ENCODE assay signal across 29 cellular contexts in the genomic region with DNA sequence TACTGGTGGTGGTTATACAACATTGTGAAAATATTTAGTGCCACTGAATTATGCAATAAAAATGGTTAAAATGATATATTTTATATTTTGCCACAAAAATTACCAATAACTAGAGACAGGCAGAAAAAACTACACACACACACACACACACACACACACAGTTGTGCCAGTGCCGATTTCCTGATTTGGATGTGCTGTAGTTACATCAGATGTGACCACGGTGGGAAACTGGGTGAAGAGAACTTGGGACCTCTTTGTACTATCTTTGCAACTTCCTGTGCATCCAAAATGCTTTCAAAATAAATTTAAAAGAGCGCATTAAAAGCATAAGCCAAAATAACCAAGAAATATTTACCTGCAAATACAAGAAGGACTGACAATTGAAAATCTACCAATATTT.
"Had no signal": no experiment of that assay in that cellular context is flagged by ENCODE, and none has a peak within 500 bp of the region (broad histone marks: within the 10 kb centered on the region; RNA-seq: fewer than 3 reads in every experiment).

No MANE protein-coding gene starts in this region.

- H3K4me1 ChIP-seq: colonic mucosa, esophagus muscularis mucosa, esophagus squamous epithelium, foreskin keratinocyte, gastrocnemius medialis, gastroesophageal sphincter, heart left ventricle, heart right ventricle had no signal

- H3K27ac Mint-ChIP-seq: dendritic cell treated with granulocyte-macrophage colony-stimulating factor and Interleukin-4, amounts not matched to agents 40 ng/mL and 50 ng/mL, for 4 days; effector memory CD8-positive, alpha-beta T cell; endodermal cell had no signal

- ATAC-seq: effector memory CD8-positive, alpha-beta T cell; esophagus mucosa; foreskin keratinocyte; gastrocnemius medialis; gastroesophageal sphincter; heart left ventricle; heart right ventricle had no signal

- H3K9me3 ChIP-seq: colonic mucosa, esophagus muscularis mucosa, esophagus squamous epithelium, gastrocnemius medialis, gastroesophageal sphincter, heart left ventricle, heart right ventricle had no signal

- H3K27me3 ChIP-seq: colonic mucosa, esophagus muscularis mucosa, esophagus squamous epithelium, foreskin keratinocyte, gastrocnemius medialis, gastroesophageal sphincter, heart left ventricle, heart right ventricle, hepatocyte had no signal

- H3K27me3 Mint-ChIP-seq: dendritic cell treated with granulocyte-macrophage colony-stimulating factor and Interleukin-4, amounts not matched to agents 40 ng/mL and 50 ng/mL, for 4 days had no signal

- DNase-seq: colonic mucosa; cortex of kidney; dermis blood vessel endothelial cell; dorsolateral prefrontal cortex; effector CD4-positive, alpha-beta T cell; effector CD8-positive, alpha-beta T cell; effector memory CD4-positive, alpha-beta T cell; effector memory CD8-positive, alpha-beta T cell; endodermal cell; erythroblast; esophagus squamous epithelium; foreskin fibroblast; foreskin keratinocyte; foreskin melanocyte; gastrocnemius medialis; glutamatergic neuron; head of caudate nucleus; heart left ventricle; heart right ventricle had no signal

- H3K9me3 Mint-ChIP-seq: dendritic cell treated with granulocyte-macrophage colony-stimulating factor and Interleukin-4, amounts not matched to agents 40 ng/mL and 50 ng/mL, for 4 days; effector memory CD8-positive, alpha-beta T cell; endodermal cell had no signal

- H3K27ac ChIP-seq: colonic mucosa, coronary artery, dorsolateral prefrontal cortex, epithelial cell of prostate, esophagus muscularis mucosa, esophagus squamous epithelium, foreskin keratinocyte, gastrocnemius medialis, gastroesophageal sphincter, heart left ventricle, heart right ventricle, hepatocyte had no signal

- H3K36me3 ChIP-seq: colonic mucosa, esophagus muscularis mucosa, esophagus squamous epithelium, gastrocnemius medialis, gastroesophageal sphincter, heart left ventricle, heart right ventricle had no signal

- H3K4me2 ChIP-seq: hepatocyte had no signal

- H3K79me2 ChIP-seq: hepatocyte had no signal

- H3K4me3 Mint-ChIP-seq: dendritic cell treated with granulocyte-macrophage colony-stimulating factor and Interleukin-4, amounts not matched to agents 40 ng/mL and 50 ng/mL, for 4 days; effector memory CD8-positive, alpha-beta T cell; endodermal cell had no signal

- H3K4me1 Mint-ChIP-seq: endodermal cell had no signal

- FAIRE-seq: endometrium, endothelial cell of umbilical vein, frontal cortex had no signal

- H3K4me3 ChIP-seq: colonic mucosa, coronary artery, dorsolateral prefrontal cortex, esophagus muscularis mucosa, esophagus squamous epithelium, gastrocnemius medialis, gastroesophageal sphincter, heart left ventricle, heart right ventricle, hepatocyte had no signal

- H2AFZ ChIP-seq: hepatocyte had no signal
